In genomic region chr6:119349341-119350201, GRCh38 we compare ENCODE assay signal across 8 cellular contexts. TPM values are rescaled to one million over a fixed set of nuclear protein-coding genes. Genes with fewer than 3 reads are reported as not detected.
DNase-seq lines count a peak whose midpoint lies in the region; ATAC-seq and TF ChIP-seq lines count a peak whose summit lies in the region.

TSS of gene MAN1A1 (minus strand) at chr6:119349761. CDS start at chr6:119349065, 696 bp downstream.

- intact Hi-C loops in IMR-90 (cut with micrococcal nuclease), result loop anchor here (1.0 to 10.0 kb wide), 12 partner anchors 87 to 1985 kb away; partner anchors contain the start of gene TBC1D32

- peaks cover 5 to 16% of the 10 kb centered on the region in 2 experiments; a peak in 3 of 4 replicates for H3K79me1 ChIP-seq in IMR-90 (ENCODE audit: low read depth in 1 of 2, low read length in 2 of 2)

- peak within 1 kb of the TSS; percentile 86 for H3K23ac ChIP-seq in IMR-90 (ENCODE audit: low read depth, low read length)

- peaks cover 17% of the 10 kb centered on the region for H3K79me2 ChIP-seq in DOHH2 (ENCODE audit: control insufficient read depth, low read length)

- H3K27me3 ChIP-seq in DOHH2 (ENCODE audit: control insufficient read depth, low read length) (peaks cover 48% of the 10 kb centered on the region), IMR-90 (ENCODE audit: control insufficient read depth, insufficient read depth, low read length) (no peaks in the 10 kb centered on the region), neuron (ENCODE audit: insufficient read depth, low read length) (no peaks in the 10 kb centered on the region), subcutaneous abdominal adipose tissue (ENCODE audit: control insufficient read depth in 5 of 5, insufficient read depth in 4 of 5, low read length in 5 of 5) (no peaks in the 10 kb centered on the region)

- H3K14ac ChIP-seq in IMR-90 (replicated peaks; ENCODE audit: low read depth, low read length), result peak within 1 kb of the TSS; percentile 52; the same call in 1 of the 2 replicates

- CTCF ChIA-PET in IMR-90 (lab: Yijun Ruan, JAX), result interaction anchor here (0.9 to 1.3 kb wide), 6 partner anchors 12 to 1691 kb away, joined by 3 to 9 read pairs (median 4); no protein-coding TSS in a partner anchor

- TF ChIP-seq POLR2A in IMR-90 (IDR thresholded peaks at IDR 0.05; ENCODE audit: low read depth, low read length), result peak; percentile 57; the same call in 1 of the 2 replicates

- DNase-seq in IMR-90, result peak; percentile 66
- DNase-seq in SHP77 (lab: John Stamatoyannopoulos, UW), result peak; percentile 29 to 68
- DNase-seq in activated gamma-delta T cell (lab: John Stamatoyannopoulos, UW), result peak; percentile 83
- peak; percentile 83 to 95 for DNase-seq in foreskin fibroblast

- peak within 1 kb of the TSS; percentile 46; the same call in 1 of the 2 replicates for H2BK120ac ChIP-seq in IMR-90 (ENCODE audit: low read depth, low read length)

- H3K4me2 ChIP-seq in DOHH2 (ENCODE audit: low read length) (peak within 1 kb of the TSS; percentile 86), IMR-90 (ENCODE audit: low read depth, low read length) (peak within 1 kb of the TSS; percentile 84)

- TF ChIP-seq CTCF in DOHH2 (IDR thresholded peaks at IDR 0.05; ENCODE audit: low read depth, low read length, poor library complexity, severe bottlenecking) (no peak), IMR-90 (conservative IDR thresholded peaks at IDR 0.05; ENCODE audit: low read depth, low read length) (no peak), foreskin fibroblast (IDR thresholded peaks at IDR 0.05; ENCODE audit: low read depth, low read length) (no peak)

- H3K56ac ChIP-seq in IMR-90 (ENCODE audit: extremely low read depth, insufficient read depth, low read length), result peak within 1 kb of the TSS; percentile 22; the same call in 1 of the 2 replicates

- no peaks in the 10 kb centered on the region; the same call in 1 of the 2 replicates for H3K9me1 ChIP-seq in IMR-90 (ENCODE audit: insufficient read depth, low read length)

- H4K20me1 ChIP-seq in DOHH2 (ENCODE audit: control insufficient read depth, insufficient read depth, low read depth, low read length), result no peaks in the 10 kb centered on the region
- H4K20me1 ChIP-seq in IMR-90 (ENCODE audit: insufficient read depth, low read length), result no peaks in the 10 kb centered on the region

- H3F3A ChIP-seq in DOHH2 (ENCODE audit: control insufficient read depth, insufficient read depth), result peaks cover 3% of the 10 kb centered on the region; the same call in 1 of the 2 replicates

- no peak within 1 kb of the TSS for H2BK20ac ChIP-seq in IMR-90 (ENCODE audit: low read depth, low read length)

- peak; percentile 70 for ATAC-seq in GM21529 (IDR thresholded peaks at IDR 0.05; ENCODE audit: unreplicated experiment)
- peak; percentile 94 for ATAC-seq in IMR-90 (ENCODE audit: low read depth)

- dilution Hi-C loops in IMR-90 (cut with HindIII; ENCODE audit: low sequenced_read_pairs, unreplicated experiment), result no loop called here

- H3K4me1 ChIP-seq in DOHH2 (ENCODE audit: control insufficient read depth, low read length) (peaks cover 38% of the 10 kb centered on the region), IMR-90 (ENCODE audit: control insufficient read depth, insufficient read depth, low read length) (peaks cover 5% of the 10 kb centered on the region; the same call in 1 of the 2 replicates), neuron (ENCODE audit: insufficient read depth, low read length) (peaks cover 16% of the 10 kb centered on the region), subcutaneous abdominal adipose tissue (ENCODE audit: control insufficient read depth in 5 of 5, insufficient read depth in 5 of 5, low read length in 5 of 5) (peaks cover 5 to 63% (median 52%) of the 10 kb centered on the region in 5 donors)

- peak within 1 kb of the TSS; percentile 35 for H2BK5ac ChIP-seq in IMR-90 (ENCODE audit: low read depth, low read length, poor library complexity, severe bottlenecking)

- peak within 1 kb of the TSS; percentile 75; the same call in 1 of the 2 replicates for H4K91ac ChIP-seq in IMR-90 (ENCODE audit: insufficient read depth, low read depth, low read length)

- peak within 1 kb of the TSS; percentile 35 for H3K27ac ChIP-seq in DOHH2 (ENCODE audit: low read depth, low read length)
- peak within 1 kb of the TSS; percentile 75 for H3K27ac ChIP-seq in IMR-90 (ENCODE audit: insufficient read depth, low read length)
- peak within 1 kb of the TSS; percentile 100 for H3K27ac ChIP-seq in subcutaneous abdominal adipose tissue (ENCODE audit: low read depth, low read length)

- TF ChIP-seq RAD21 in IMR-90 (IDR thresholded peaks at IDR 0.05; ENCODE audit: low read length), result no peak

- no peak within 1 kb of the TSS for H2AK5ac ChIP-seq in IMR-90 (ENCODE audit: low read depth, low read length)

- POLR2A ChIA-PET in IMR-90 (lab: Charles Lee; ENCODE audit: unreplicated experiment), result interaction anchor here (0.7 kb wide), 1 partner anchor 218 kb away, joined by 3 read pairs; no protein-coding TSS in a partner anchor

- H3K4ac ChIP-seq in IMR-90 (ENCODE audit: low read depth, low read length), result peak within 1 kb of the TSS; percentile 65; the same call in 1 of the 2 replicates

- no peaks in the 10 kb centered on the region for H3K9me3 ChIP-seq in DOHH2 (ENCODE audit: control insufficient read depth, insufficient read depth, low read length)
- H3K9me3 ChIP-seq in IMR-90 (ENCODE audit: control insufficient read depth, insufficient read depth, low read length), result no peaks in the 10 kb centered on the region
- no peaks in the 10 kb centered on the region for H3K9me3 ChIP-seq in neuron (ENCODE audit: low read length)
- H3K9me3 ChIP-seq in subcutaneous abdominal adipose tissue (ENCODE audit: control insufficient read depth in 5 of 5, low read length in 5 of 5), result no peaks in the 10 kb centered on the region

- in situ Hi-C loops in IMR-90 (cut with MboI; ENCODE audit: low sequenced_read_pairs), result loop anchor here (5.0 kb wide), 1 partner anchor 197 kb away; no protein-coding TSS in a partner anchor

- no peaks in the 10 kb centered on the region for H3K9me2 ChIP-seq in DOHH2 (replicated peaks; ENCODE audit: control insufficient read depth, low read length)

- H3K9ac ChIP-seq in IMR-90 (ENCODE audit: low read depth, low read length) (peak within 1 kb of the TSS; percentile 83), subcutaneous abdominal adipose tissue (ENCODE audit: low read length in 5 of 5) (peak within 1 kb of the TSS; percentile 87 to 100 (median 98))

- no peaks in the 10 kb centered on the region for H3K36me3 ChIP-seq in DOHH2 (ENCODE audit: control insufficient read depth, low read length)
- H3K36me3 ChIP-seq in IMR-90 (ENCODE audit: control insufficient read depth, insufficient read depth, low read length), result no peaks in the 10 kb centered on the region
- H3K36me3 ChIP-seq in neuron (ENCODE audit: insufficient read depth, low read length), result no peaks in the 10 kb centered on the region
- H3K36me3 ChIP-seq in subcutaneous abdominal adipose tissue (ENCODE audit: control insufficient read depth in 5 of 5, insufficient read depth in 5 of 5, low read length in 5 of 5), result peaks cover 0 to 2% (median 0%) of the 10 kb centered on the region in 5 donors

- BruUV-seq in IMR-90 (replicated peaks; lab: Mats Ljungman, UMichigan), result no TSS peak

- H3K4me3 ChIP-seq in DOHH2 (ENCODE audit: low read length) (peak within 1 kb of the TSS; percentile 83), IMR-90 (ENCODE audit: insufficient read depth, low read depth, low read length) (peak within 1 kb of the TSS; percentile 98), foreskin fibroblast (ENCODE audit: low read depth in 1 of 2, low read length in 2 of 2) (peak within 1 kb of the TSS; percentile 90 to 94), neuron (ENCODE audit: low read length) (peak within 1 kb of the TSS; percentile 98), subcutaneous abdominal adipose tissue (ENCODE audit: low read depth in 1 of 5, low read length in 5 of 5) (peak within 1 kb of the TSS; percentile 91 to 98 (median 94))

- peak within 1 kb of the TSS; percentile 40 for H3K18ac ChIP-seq in IMR-90 (ENCODE audit: low read depth, low read length)

- H2AFZ ChIP-seq in IMR-90 (replicated peaks; ENCODE audit: low read length, poor library complexity) (peak within 1 kb of the TSS; percentile 98), neuron (ENCODE audit: low read depth, low read length) (peak within 1 kb of the TSS; percentile 100)

- WGBS in IMR-90 (ENCODE audit: extremely low coverage in 2 of 2, insufficient read length in 1 of 2), 2 experiments, result 1% methylated on average over 40 of the region's 106 CpGs; no CpG with 5 or more reads in 1 of the 2 experiments

- peak within 1 kb of the TSS in 1 of 2 experiments; percentile 34; a peak in 1 of 4 replicates for H4K8ac ChIP-seq in IMR-90 (ENCODE audit: low read depth in 2 of 2, low read length in 2 of 2)

- H2AK9ac ChIP-seq in IMR-90 (replicated peaks; ENCODE audit: low read depth, low read length, poor library complexity), result peak within 1 kb of the TSS; percentile 77

- peak within 1 kb of the TSS; percentile 76; the same call in 1 of the 2 replicates for H4K5ac ChIP-seq in IMR-90 (ENCODE audit: low read depth, low read length)

- no peak within 1 kb of the TSS for H2BK15ac ChIP-seq in IMR-90 (ENCODE audit: low read depth, low read length)

TF ChIP-seq in IMR-90, 13 proteins besides CTCF, POLR2A, EP300 and RAD21 (continues in another document):
- peak; percentile 78; the same call in 1 of the 2 replicates for TF ChIP-seq MAZ (IDR thresholded peaks at IDR 0.05; ENCODE audit: borderline replicate concordance, low read depth, low read length)
- TF ChIP-seq MXI1 (IDR thresholded peaks at IDR 0.05; ENCODE audit: borderline replicate concordance, low read depth, low read length), result peak; percentile 35; the same call in 1 of the 2 replicates
- TF ChIP-seq, protein P1, sequence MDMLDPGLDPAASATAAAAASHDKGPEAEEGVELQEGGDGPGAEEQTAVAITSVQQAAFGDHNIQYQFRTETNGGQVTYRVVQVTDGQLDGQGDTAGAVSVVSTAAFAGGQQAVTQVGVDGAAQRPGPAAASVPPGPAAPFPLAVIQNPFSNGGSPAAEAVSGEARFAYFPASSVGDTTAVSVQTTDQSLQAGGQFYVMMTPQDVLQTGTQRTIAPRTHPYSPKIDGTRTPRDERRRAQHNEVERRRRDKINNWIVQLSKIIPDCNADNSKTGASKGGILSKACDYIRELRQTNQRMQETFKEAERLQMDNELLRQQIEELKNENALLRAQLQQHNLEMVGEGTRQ (IDR thresholded peaks at IDR 0.05; ENCODE audit: low read depth, low read length), result 0 out of 2 replicates have a peak, but pooled peaks have one; percentile 5

RNA-seq across cellular contexts. Expression of gene MAN1A1, which starts in this region (rescaled TPM):
- 5.9 and 11.4 TPM in 2 replicates for total RNA-seq in IMR-90 (2012; rRNA removed)
- polyA plus RNA-seq in IMR-90 (2012; rRNA removed), result 4.6 and 6.4 TPM in 2 replicates
- polyA plus RNA-seq in IMR-90 (2012; cell fraction: cytosol; rRNA removed), result 2.0 and 3.3 TPM in 2 replicates
- 1.3 and 2.6 TPM in 2 replicates for polyA plus RNA-seq in IMR-90 (2012; cell fraction: nucleus; rRNA removed; ENCODE audit: low replicate concordance)

Comparison
In these comparisons a context has a peak if more than half of its experiments do, and no peak if none do; other contexts are left out.
1. Peak in every context shown above with its lines: DNase-seq, ATAC-seq, H3K4me3 ChIP-seq and H3K27ac ChIP-seq.
2. H3K27ac ChIP-seq: peak in every context shown above with its lines; median percentile 100 in subcutaneous abdominal adipose tissue; 75 in IMR-90; 35 in DOHH2.